Comparison of ENCODE assay signal across 1 cellular context in genomic region chr6:131976545-131977061, GRCh38.
TF ChIP-seq lines count a peak whose summit lies in the region.

No MANE protein-coding gene starts in this region.

TF ChIP-seq in HepG2, 621 proteins besides CTCF, POLR2A, EP300 and RAD21 (continues in another document):
- TF ChIP-seq BCL6 (CRISPR knock-in tag; IDR thresholded peaks at IDR 0.05) = peak; percentile 95
- no peak for TF ChIP-seq ZNF30 (CRISPR knock-in tag; IDR thresholded peaks at IDR 0.05)
- TF ChIP-seq CEBPB (IDR thresholded peaks at IDR 0.05; ENCODE audit: borderline replicate concordance, low read depth, low read length) = peak; percentile 44; the same call in 1 of the 2 replicates
- TF ChIP-seq BATF2 (CRISPR knock-in tag; IDR thresholded peaks at IDR 0.05) = no peak
- no peak for TF ChIP-seq HOXD1 (CRISPR knock-in tag; IDR thresholded peaks at IDR 0.05)
- TF ChIP-seq FIP1L1 (IDR thresholded peaks at IDR 0.05; ENCODE audit: borderline replicate concordance, insufficient read depth, low read depth, low read length) = no peak
- TF ChIP-seq RBAK (CRISPR knock-in tag; IDR thresholded peaks at IDR 0.05) = no peak
- no peak for TF ChIP-seq ZNF142 (CRISPR knock-in tag; IDR thresholded peaks at IDR 0.05)
- peak; percentile 92; the same call in 1 of the 2 replicates for TF ChIP-seq SP140L (CRISPR knock-in tag; IDR thresholded peaks at IDR 0.05; ENCODE audit: borderline replicate concordance)
- 0 out of 2 replicates have a peak, but pooled peaks have one; percentile 45 for TF ChIP-seq SNAPC2 (CRISPR knock-in tag; IDR thresholded peaks at IDR 0.05)
- TF ChIP-seq ZNF275 (CRISPR knock-in tag; IDR thresholded peaks at IDR 0.05; ENCODE audit: borderline replicate concordance) = no peak; the same call in 1 of the 2 replicates
- no peak for TF ChIP-seq ZNF674 (CRISPR knock-in tag; IDR thresholded peaks at IDR 0.05; ENCODE audit: low read depth)
- TF ChIP-seq ZNF558 (CRISPR knock-in tag; IDR thresholded peaks at IDR 0.05; ENCODE audit: borderline replicate concordance) = no peak
- no peak for TF ChIP-seq HDAC6 (IDR thresholded peaks at IDR 0.05; ENCODE audit: low read depth, low read length)
- TF ChIP-seq, protein P1, sequence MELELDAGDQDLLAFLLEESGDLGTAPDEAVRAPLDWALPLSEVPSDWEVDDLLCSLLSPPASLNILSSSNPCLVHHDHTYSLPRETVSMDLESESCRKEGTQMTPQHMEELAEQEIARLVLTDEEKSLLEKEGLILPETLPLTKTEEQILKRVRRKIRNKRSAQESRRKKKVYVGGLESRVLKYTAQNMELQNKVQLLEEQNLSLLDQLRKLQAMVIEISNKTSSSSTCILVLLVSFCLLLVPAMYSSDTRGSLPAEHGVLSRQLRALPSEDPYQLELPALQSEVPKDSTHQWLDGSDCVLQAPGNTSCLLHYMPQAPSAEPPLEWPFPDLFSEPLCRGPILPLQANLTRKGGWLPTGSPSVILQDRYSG (CRISPR knock-in tag; IDR thresholded peaks at IDR 0.05) = no peak
- TF ChIP-seq ZBTB39 (CRISPR knock-in tag; IDR thresholded peaks at IDR 0.05) = no peak
- no peak for TF ChIP-seq KDM1A (CRISPR knock-in tag; IDR thresholded peaks at IDR 0.05)
- no peak for TF ChIP-seq ZNF598 (CRISPR knock-in tag; IDR thresholded peaks at IDR 0.05; ENCODE audit: borderline replicate concordance)
- TF ChIP-seq NR0B2 (CRISPR knock-in tag; IDR thresholded peaks at IDR 0.05) = no peak
- peak; percentile 19 for TF ChIP-seq PHF5A (CRISPR knock-in tag; IDR thresholded peaks at IDR 0.05; ENCODE audit: low read depth, unreplicated experiment)
- no peak for TF ChIP-seq IKZF4 (CRISPR knock-in tag; IDR thresholded peaks at IDR 0.05; ENCODE audit: borderline replicate concordance, low read depth, not compliant biosample characterization)
- peak; percentile 73 for TF ChIP-seq CEBPG (CRISPR knock-in tag; IDR thresholded peaks at IDR 0.05)
- TF ChIP-seq FOSL2 (CRISPR knock-in tag; IDR thresholded peaks at IDR 0.05) = peak; percentile 78
- TF ChIP-seq AHR (CRISPR knock-in tag; IDR thresholded peaks at IDR 0.05) = no peak; the same call in 1 of the 2 replicates
- TF ChIP-seq MEIS1 (CRISPR knock-in tag; IDR thresholded peaks at IDR 0.05; ENCODE audit: borderline replicate concordance) = peak; percentile 89
- TF ChIP-seq ZFP62 (CRISPR knock-in tag; IDR thresholded peaks at IDR 0.05) = no peak
- peak; percentile 39; the same call in 1 of the 2 replicates for TF ChIP-seq NR2C2 (CRISPR knock-in tag; IDR thresholded peaks at IDR 0.05; ENCODE audit: borderline replicate concordance)
- TF ChIP-seq TFDP1 (CRISPR knock-in tag; IDR thresholded peaks at IDR 0.05; ENCODE audit: borderline replicate concordance) = 0 out of 2 replicates have a peak, but pooled peaks have one; percentile 42
- TF ChIP-seq ZNF256 (CRISPR knock-in tag; conservative IDR thresholded peaks at IDR 0.05) = no peak
- TF ChIP-seq MED13 (CRISPR knock-in tag; IDR thresholded peaks at IDR 0.05) = peak; percentile 64; the same call in 1 of the 2 replicates
- TF ChIP-seq ZNF510 (CRISPR knock-in tag; IDR thresholded peaks at IDR 0.05; ENCODE audit: low read depth) = no peak
- TF ChIP-seq FOXK2 (IDR thresholded peaks at IDR 0.05) = peak; percentile 28; the same call in 1 of the 2 replicates
- TF ChIP-seq ZNF879 (CRISPR knock-in tag; IDR thresholded peaks at IDR 0.05) = no peak
- peak; percentile 71; the same call in 1 of the 2 replicates for TF ChIP-seq REPIN1 (CRISPR knock-in tag; IDR thresholded peaks at IDR 0.05; ENCODE audit: borderline replicate concordance, low read depth)
- no peak for TF ChIP-seq NFATC3 (CRISPR knock-in tag; IDR thresholded peaks at IDR 0.05)
- TF ChIP-seq ZNF83 (CRISPR knock-in tag; IDR thresholded peaks at IDR 0.05; ENCODE audit: borderline replicate concordance) = no peak
- TF ChIP-seq GTF2F1 (IDR thresholded peaks at IDR 0.05; ENCODE audit: low read length) = no peak
- TF ChIP-seq AKAP8 (CRISPR knock-in tag; IDR thresholded peaks at IDR 0.05) = no peak
- no peak for TF ChIP-seq NR1H2 (CRISPR knock-in tag; IDR thresholded peaks at IDR 0.05; ENCODE audit: borderline replicate concordance, low read depth)
- TF ChIP-seq ZNF652 (CRISPR knock-in tag; IDR thresholded peaks at IDR 0.05; ENCODE audit: borderline replicate concordance, low read depth) = no peak; the same call in 1 of the 2 replicates
- TF ChIP-seq ZSCAN22 (CRISPR knock-in tag; IDR thresholded peaks at IDR 0.05) = no peak
- TF ChIP-seq ZMYM2 (CRISPR knock-in tag; IDR thresholded peaks at IDR 0.05) = no peak
- TF ChIP-seq ZNF672 (CRISPR knock-in tag; IDR thresholded peaks at IDR 0.05) = no peak
- TF ChIP-seq, protein P2, sequence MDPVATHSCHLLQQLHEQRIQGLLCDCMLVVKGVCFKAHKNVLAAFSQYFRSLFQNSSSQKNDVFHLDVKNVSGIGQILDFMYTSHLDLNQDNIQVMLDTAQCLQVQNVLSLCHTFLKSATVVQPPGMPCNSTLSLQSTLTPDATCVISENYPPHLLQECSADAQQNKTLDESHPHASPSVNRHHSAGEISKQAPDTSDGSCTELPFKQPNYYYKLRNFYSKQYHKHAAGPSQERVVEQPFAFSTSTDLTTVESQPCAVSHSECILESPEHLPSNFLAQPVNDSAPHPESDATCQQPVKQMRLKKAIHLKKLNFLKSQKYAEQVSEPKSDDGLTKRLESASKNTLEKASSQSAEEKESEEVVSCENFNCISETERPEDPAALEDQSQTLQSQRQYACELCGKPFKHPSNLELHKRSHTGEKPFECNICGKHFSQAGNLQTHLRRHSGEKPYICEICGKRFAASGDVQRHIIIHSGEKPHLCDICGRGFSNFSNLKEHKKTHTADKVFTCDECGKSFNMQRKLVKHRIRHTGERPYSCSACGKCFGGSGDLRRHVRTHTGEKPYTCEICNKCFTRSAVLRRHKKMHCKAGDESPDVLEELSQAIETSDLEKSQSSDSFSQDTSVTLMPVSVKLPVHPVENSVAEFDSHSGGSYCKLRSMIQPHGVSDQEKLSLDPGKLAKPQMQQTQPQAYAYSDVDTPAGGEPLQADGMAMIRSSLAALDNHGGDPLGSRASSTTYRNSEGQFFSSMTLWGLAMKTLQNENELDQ (CRISPR knock-in tag; IDR thresholded peaks at IDR 0.05; ENCODE audit: borderline replicate concordance) = no peak
- TF ChIP-seq SMYD3 (CRISPR knock-in tag; IDR thresholded peaks at IDR 0.05) = peak; percentile 71; the same call in 1 of the 2 replicates
- no peak for TF ChIP-seq NFE2L1 (CRISPR knock-in tag; IDR thresholded peaks at IDR 0.05; ENCODE audit: borderline replicate concordance)
- TF ChIP-seq RXRB (CRISPR knock-in tag; IDR thresholded peaks at IDR 0.05; ENCODE audit: borderline replicate concordance) = peak; percentile 97
- TF ChIP-seq MIER3 (CRISPR knock-in tag; IDR thresholded peaks at IDR 0.05; ENCODE audit: borderline replicate concordance) = peak; percentile 81; the same call in 1 of the 2 replicates
- no peak for TF ChIP-seq MYNN (CRISPR knock-in tag; IDR thresholded peaks at IDR 0.05; ENCODE audit: low read depth)
- no peak for TF ChIP-seq ZNF441 (CRISPR knock-in tag; IDR thresholded peaks at IDR 0.05; ENCODE audit: borderline replicate concordance)
- no peak for TF ChIP-seq TMF1 (CRISPR knock-in tag; IDR thresholded peaks at IDR 0.05; ENCODE audit: low read depth)
- TF ChIP-seq, protein P3, sequence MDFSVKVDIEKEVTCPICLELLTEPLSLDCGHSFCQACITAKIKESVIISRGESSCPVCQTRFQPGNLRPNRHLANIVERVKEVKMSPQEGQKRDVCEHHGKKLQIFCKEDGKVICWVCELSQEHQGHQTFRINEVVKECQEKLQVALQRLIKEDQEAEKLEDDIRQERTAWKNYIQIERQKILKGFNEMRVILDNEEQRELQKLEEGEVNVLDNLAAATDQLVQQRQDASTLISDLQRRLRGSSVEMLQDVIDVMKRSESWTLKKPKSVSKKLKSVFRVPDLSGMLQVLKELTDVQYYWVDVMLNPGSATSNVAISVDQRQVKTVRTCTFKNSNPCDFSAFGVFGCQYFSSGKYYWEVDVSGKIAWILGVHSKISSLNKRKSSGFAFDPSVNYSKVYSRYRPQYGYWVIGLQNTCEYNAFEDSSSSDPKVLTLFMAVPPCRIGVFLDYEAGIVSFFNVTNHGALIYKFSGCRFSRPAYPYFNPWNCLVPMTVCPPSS (IDR thresholded peaks at IDR 0.05) = no peak
- no peak for TF ChIP-seq ZNF274 (CRISPR knock-in tag; IDR thresholded peaks at IDR 0.05)
- TF ChIP-seq NPAS2 (CRISPR knock-in tag; IDR thresholded peaks at IDR 0.05; ENCODE audit: borderline replicate concordance) = no peak
- TF ChIP-seq ZZZ3 (CRISPR knock-in tag; IDR thresholded peaks at IDR 0.05; ENCODE audit: borderline replicate concordance) = no peak
